Comparison of ENCODE assay signal across 1 cellular context in the genomic region with DNA sequence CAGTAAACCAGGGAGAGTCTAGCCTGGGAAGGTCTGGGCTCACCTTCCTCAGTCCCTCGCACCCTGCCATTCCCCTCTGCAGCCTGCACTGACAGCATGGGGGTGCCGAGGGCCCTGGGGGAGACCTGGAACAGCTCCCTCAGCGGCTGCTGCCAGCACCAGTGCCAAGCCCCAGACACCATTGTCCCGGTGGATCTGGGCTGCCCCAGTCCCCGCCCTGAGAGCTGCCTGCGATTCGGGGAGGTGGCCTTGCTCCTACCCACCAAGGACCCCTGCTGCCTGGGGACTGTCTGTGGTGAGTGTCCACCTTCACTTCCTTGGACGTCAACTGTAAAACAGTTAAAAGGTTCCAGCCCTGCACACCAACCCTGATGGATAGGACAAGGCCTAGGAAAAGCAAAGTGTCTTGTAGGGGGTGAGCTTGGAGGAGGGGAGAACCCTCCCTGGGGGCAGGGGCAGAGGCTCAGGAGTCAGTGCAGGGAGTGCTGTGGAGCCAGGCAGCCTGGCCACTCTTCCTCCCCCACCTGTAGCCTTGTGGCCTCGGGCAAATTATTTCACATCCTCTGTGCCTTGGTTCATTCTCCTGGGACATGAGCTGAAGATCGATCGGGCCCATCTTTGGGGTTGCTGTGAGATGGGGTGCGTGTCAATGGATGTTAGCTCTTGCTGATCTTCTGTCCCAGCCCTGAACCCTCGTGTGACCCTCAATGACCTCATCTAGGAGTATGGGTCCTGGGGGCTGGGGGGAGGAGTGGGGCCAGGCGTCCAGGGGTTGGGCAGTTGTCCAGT.
TF ChIP-seq lines count a peak whose summit lies in the region.

No MANE protein-coding gene starts in this region.

TF ChIP-seq in HepG2, 621 proteins besides CTCF, POLR2A, EP300 and RAD21 (continued from another document):
- TF ChIP-seq, protein P1, sequence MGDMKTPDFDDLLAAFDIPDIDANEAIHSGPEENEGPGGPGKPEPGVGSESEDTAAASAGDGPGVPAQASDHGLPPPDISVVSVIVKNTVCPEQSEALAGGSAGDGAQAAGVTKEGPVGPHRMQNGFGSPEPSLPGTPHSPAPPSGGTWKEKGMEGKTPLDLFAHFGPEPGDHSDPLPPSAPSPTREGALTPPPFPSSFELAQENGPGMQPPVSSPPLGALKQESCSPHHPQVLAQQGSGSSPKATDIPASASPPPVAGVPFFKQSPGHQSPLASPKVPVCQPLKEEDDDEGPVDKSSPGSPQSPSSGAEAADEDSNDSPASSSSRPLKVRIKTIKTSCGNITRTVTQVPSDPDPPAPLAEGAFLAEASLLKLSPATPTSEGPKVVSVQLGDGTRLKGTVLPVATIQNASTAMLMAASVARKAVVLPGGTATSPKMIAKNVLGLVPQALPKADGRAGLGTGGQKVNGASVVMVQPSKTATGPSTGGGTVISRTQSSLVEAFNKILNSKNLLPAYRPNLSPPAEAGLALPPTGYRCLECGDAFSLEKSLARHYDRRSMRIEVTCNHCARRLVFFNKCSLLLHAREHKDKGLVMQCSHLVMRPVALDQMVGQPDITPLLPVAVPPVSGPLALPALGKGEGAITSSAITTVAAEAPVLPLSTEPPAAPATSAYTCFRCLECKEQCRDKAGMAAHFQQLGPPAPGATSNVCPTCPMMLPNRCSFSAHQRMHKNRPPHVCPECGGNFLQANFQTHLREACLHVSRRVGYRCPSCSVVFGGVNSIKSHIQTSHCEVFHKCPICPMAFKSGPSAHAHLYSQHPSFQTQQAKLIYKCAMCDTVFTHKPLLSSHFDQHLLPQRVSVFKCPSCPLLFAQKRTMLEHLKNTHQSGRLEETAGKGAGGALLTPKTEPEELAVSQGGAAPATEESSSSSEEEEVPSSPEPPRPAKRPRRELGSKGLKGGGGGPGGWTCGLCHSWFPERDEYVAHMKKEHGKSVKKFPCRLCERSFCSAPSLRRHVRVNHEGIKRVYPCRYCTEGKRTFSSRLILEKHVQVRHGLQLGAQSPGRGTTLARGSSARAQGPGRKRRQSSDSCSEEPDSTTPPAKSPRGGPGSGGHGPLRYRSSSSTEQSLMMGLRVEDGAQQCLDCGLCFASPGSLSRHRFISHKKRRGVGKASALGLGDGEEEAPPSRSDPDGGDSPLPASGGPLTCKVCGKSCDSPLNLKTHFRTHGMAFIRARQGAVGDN (CRISPR knock-in tag; IDR thresholded peaks at IDR 0.05): no peak
- TF ChIP-seq SP140L (CRISPR knock-in tag; IDR thresholded peaks at IDR 0.05; ENCODE audit: borderline replicate concordance): no peak
- no peak for TF ChIP-seq ARNT (IDR thresholded peaks at IDR 0.05)
- TF ChIP-seq, protein P2, sequence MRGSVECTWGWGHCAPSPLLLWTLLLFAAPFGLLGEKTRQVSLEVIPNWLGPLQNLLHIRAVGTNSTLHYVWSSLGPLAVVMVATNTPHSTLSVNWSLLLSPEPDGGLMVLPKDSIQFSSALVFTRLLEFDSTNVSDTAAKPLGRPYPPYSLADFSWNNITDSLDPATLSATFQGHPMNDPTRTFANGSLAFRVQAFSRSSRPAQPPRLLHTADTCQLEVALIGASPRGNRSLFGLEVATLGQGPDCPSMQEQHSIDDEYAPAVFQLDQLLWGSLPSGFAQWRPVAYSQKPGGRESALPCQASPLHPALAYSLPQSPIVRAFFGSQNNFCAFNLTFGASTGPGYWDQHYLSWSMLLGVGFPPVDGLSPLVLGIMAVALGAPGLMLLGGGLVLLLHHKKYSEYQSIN (CRISPR knock-in tag; IDR thresholded peaks at IDR 0.05; ENCODE audit: borderline replicate concordance): no peak
- TF ChIP-seq ZEB1 (IDR thresholded peaks at IDR 0.05; ENCODE audit: insufficient replicate concordance, low read depth): no peak
- TF ChIP-seq SP4 (CRISPR knock-in tag; IDR thresholded peaks at IDR 0.05): no peak
